In genomic region chr15:84736375-84736774, GRCh38 we compare ENCODE assay signal across 1 cellular context.
TF ChIP-seq lines count a peak whose summit lies in the region.

No MANE protein-coding gene starts in this region.

TF ChIP-seq in WTC11, 78 proteins besides CTCF, POLR2A, EP300 and RAD21 (continued from another document):
- TF ChIP-seq RORB (CRISPR knock-in tag; IDR thresholded peaks at IDR 0.05): no peak
- TF ChIP-seq ZNF281 (CRISPR knock-in tag; IDR thresholded peaks at IDR 0.05): no peak
- TF ChIP-seq, protein P1, sequence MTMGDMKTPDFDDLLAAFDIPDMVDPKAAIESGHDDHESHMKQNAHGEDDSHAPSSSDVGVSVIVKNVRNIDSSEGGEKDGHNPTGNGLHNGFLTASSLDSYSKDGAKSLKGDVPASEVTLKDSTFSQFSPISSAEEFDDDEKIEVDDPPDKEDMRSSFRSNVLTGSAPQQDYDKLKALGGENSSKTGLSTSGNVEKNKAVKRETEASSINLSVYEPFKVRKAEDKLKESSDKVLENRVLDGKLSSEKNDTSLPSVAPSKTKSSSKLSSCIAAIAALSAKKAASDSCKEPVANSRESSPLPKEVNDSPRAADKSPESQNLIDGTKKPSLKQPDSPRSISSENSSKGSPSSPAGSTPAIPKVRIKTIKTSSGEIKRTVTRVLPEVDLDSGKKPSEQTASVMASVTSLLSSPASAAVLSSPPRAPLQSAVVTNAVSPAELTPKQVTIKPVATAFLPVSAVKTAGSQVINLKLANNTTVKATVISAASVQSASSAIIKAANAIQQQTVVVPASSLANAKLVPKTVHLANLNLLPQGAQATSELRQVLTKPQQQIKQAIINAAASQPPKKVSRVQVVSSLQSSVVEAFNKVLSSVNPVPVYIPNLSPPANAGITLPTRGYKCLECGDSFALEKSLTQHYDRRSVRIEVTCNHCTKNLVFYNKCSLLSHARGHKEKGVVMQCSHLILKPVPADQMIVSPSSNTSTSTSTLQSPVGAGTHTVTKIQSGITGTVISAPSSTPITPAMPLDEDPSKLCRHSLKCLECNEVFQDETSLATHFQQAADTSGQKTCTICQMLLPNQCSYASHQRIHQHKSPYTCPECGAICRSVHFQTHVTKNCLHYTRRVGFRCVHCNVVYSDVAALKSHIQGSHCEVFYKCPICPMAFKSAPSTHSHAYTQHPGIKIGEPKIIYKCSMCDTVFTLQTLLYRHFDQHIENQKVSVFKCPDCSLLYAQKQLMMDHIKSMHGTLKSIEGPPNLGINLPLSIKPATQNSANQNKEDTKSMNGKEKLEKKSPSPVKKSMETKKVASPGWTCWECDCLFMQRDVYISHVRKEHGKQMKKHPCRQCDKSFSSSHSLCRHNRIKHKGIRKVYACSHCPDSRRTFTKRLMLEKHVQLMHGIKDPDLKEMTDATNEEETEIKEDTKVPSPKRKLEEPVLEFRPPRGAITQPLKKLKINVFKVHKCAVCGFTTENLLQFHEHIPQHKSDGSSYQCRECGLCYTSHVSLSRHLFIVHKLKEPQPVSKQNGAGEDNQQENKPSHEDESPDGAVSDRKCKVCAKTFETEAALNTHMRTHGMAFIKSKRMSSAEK (CRISPR knock-in tag; IDR thresholded peaks at IDR 0.05; ENCODE audit: borderline replicate concordance): no peak
- no peak for TF ChIP-seq NFE2L1 (CRISPR knock-in tag; IDR thresholded peaks at IDR 0.05)
- no peak for TF ChIP-seq USF2 (CRISPR knock-in tag; IDR thresholded peaks at IDR 0.05)
